Comparison of ENCODE assay signal across 8 cellular contexts in genomic region chr2:81181845-81182244, GRCh38.
"Had no signal": no experiment of that assay in that cellular context is flagged by ENCODE, and none has a peak within 500 bp of the region (broad histone marks: within the 10 kb centered on the region; RNA-seq: fewer than 3 reads in every experiment).

No MANE protein-coding gene starts in this region.

- ATAC-seq: GM12878 had no signal

- DNase-seq: GDM1, GF-D8 had no signal

- FAIRE-seq: G401.6, GM12878, GM12891, GM12892, GM18507, GM19239 had no signal

- H3K4me3 ChIP-seq: GM12878 had no signal
